In the genomic region with DNA sequence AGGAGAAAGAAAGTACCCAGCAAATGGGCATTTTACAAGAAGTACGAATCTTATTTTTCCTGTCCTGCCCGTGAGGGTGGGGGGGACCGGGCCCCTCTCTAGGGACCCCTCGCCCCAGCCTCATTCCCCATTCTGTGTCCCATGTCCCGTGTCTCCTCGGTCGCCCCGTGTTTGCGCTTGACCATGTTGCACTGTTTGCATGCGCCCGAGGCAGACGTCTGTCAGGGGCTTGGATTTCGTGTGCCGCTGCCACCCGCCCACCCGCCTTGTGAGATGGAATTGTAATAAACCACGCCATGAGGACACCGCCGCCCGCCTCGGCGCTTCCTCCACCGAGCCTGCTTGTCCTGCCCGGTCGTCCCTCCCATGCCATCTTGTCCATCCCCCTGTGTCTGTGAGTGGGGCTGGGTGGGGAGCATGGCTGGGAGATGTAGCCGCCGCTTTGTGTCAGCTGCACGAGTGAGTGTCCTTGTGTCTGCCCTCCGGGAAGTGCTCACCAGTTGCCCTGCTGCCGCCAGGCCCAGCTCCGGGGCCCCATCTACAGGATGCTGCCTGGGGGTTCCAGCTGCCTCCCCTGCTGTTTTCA, we compare ENCODE assay signal across 29 cellular contexts. TPM values are rescaled to one million over a fixed set of nuclear protein-coding genes. Genes with fewer than 3 reads are reported as not detected.
A peak's percentile ranks its signal among the peaks of the same experiment; 100 is the strongest.
DNase-seq lines count a peak whose midpoint lies in the region; ATAC-seq and TF ChIP-seq lines count a peak whose summit lies in the region.
"Had no signal": no experiment of that assay in that cellular context is flagged by ENCODE, and none has a peak within 500 bp of the region (broad histone marks: within the 10 kb centered on the region; RNA-seq: fewer than 3 reads in every experiment).

No MANE protein-coding gene starts in this region.

- no peak overlapping the region for H3K4me3 Mint-ChIP-seq in activated naive CD4-positive, alpha-beta T cell treated with anti-CD3 and anti-CD28 coated beads, Interleukin-2, amount 50 U/mL, for 24 hours
- no peak overlapping the region for H3K4me3 Mint-ChIP-seq in activated B cell treated with CpG ODN at 0.5 μM for 24 hours
- H3K4me3 Mint-ChIP-seq: CD8-positive, alpha-beta T cell had no signal

- H3K27ac ChIP-seq in neutrophil = peak overlapping the region; percentile 51
- H3K27ac ChIP-seq: A549, C4-2B, PC-9 had no signal

- DNase-seq in activated naive CD4-positive, alpha-beta T cell (lab: John Stamatoyannopoulos, UW) = no peak
- no peak for DNase-seq in activated B cell treated with CpG ODN at 0.5 μM for 24 hours
- DNase-seq in LoVo (ENCODE audit: low spot score) = no peak
- DNase-seq: CD8-positive, alpha-beta T cell; DMS 273 treated with DMSO at 0.1 percent for 48 hours; DMS79; EL; GDM1; KG1; MM.1S; NCI-H2029 treated with DMSO at 0.1 percent for 48 hours; NCI-H446 treated with DMSO at 0.1 percent for 48 hours; NCI-H526; NCI-H82; NK-92 treated with Interleukin-12 subunit alpha and Interleukin-12 subunit beta, amount 100 ng/mL, for 24 hours; PC-9; SHP77 had no signal

- H3K4me3 ChIP-seq in neutrophil (ENCODE audit: low read depth in 1 of 2, low read length in 1 of 2) = no peak overlapping the region
- H3K4me3 ChIP-seq: A549, GM12878, PC-9 had no signal

- ATAC-seq in GM18505 (IDR thresholded peaks at IDR 0.05; ENCODE audit: unreplicated experiment) (no peak), activated B cell treated with CpG ODN at 0.5 μM for 24 hours (ENCODE audit: low read depth) (no peak), GM21737 (IDR thresholded peaks at IDR 0.05; ENCODE audit: unreplicated experiment) (no peak)
- ATAC-seq: A549; CD8-positive, alpha-beta T cell; GM12878; HepG2 had no signal

- peaks cover 28 to 29% of the 10 kb centered on the region in 2 experiments for H3K4me1 ChIP-seq in neutrophil (ENCODE audit: control insufficient read depth in 1 of 2, insufficient read depth in 1 of 2, low read depth in 1 of 2, low read length in 1 of 2)
- H3K4me1 ChIP-seq: Caco-2 had no signal

- peak; percentile 22 for TF ChIP-seq POLR2A in GM18505 (IDR thresholded peaks at IDR 0.05; ENCODE audit: borderline replicate concordance, extremely low read depth, insufficient read depth, insufficient read length)

- H3K27me3 ChIP-seq in neutrophil = no peaks in the 10 kb centered on the region

- intact Hi-C loops in activated B cell treated with CpG ODN at 0.5 μM for 24 hours (cut with micrococcal nuclease) = no loop called here

- POLR2A ChIA-PET in activated B cell treated with CpG ODN at 0.5 μM for 24 hours (lab: Charles Lee) = interaction anchor here (0.6 to 32.5 kb wide), 2 partner anchors 9 to 23 kb away, joined by 5 to 2569 read pairs; a partner anchor contains a TSS

- H3K4me1 Mint-ChIP-seq in activated naive CD4-positive, alpha-beta T cell treated with anti-CD3 and anti-CD28 coated beads, Interleukin-2, amount 50 U/mL, for 24 hours = peaks cover 33% of the 10 kb centered on the region
- peaks cover 47% of the 10 kb centered on the region for H3K4me1 Mint-ChIP-seq in activated B cell treated with CpG ODN at 0.5 μM for 24 hours

- peaks cover 2% of the 10 kb centered on the region for H3K36me3 Mint-ChIP-seq in activated naive CD4-positive, alpha-beta T cell treated with anti-CD3 and anti-CD28 coated beads, Interleukin-2, amount 50 U/mL, for 24 hours
- H3K36me3 Mint-ChIP-seq in activated B cell treated with CpG ODN at 0.5 μM for 24 hours (ENCODE audit: low read depth) = peaks cover 69% of the 10 kb centered on the region

- no peaks in the 10 kb centered on the region for H3K9me3 ChIP-seq in neutrophil
- H3K9me3 ChIP-seq: A549, Caco-2 had no signal

- H3K9me3 Mint-ChIP-seq in activated naive CD4-positive, alpha-beta T cell treated with anti-CD3 and anti-CD28 coated beads, Interleukin-2, amount 50 U/mL, for 24 hours = no peaks in the 10 kb centered on the region
- no peaks in the 10 kb centered on the region for H3K9me3 Mint-ChIP-seq in activated B cell treated with CpG ODN at 0.5 μM for 24 hours
- H3K9me3 Mint-ChIP-seq: CD8-positive, alpha-beta T cell had no signal

- H3K27me3 Mint-ChIP-seq in activated naive CD4-positive, alpha-beta T cell treated with anti-CD3 and anti-CD28 coated beads, Interleukin-2, amount 50 U/mL, for 24 hours = no peaks in the 10 kb centered on the region
- no peaks in the 10 kb centered on the region for H3K27me3 Mint-ChIP-seq in activated B cell treated with CpG ODN at 0.5 μM for 24 hours

- CTCF ChIA-PET in activated B cell treated with CpG ODN at 0.5 μM for 24 hours (lab: Charles Lee) = interaction anchor here (0.8 to 26.2 kb wide), 2 partner anchors 9 to 26 kb away, joined by 3 to 1146 read pairs; a partner anchor contains a TSS

- peaks cover 72% of the 10 kb centered on the region for H3K36me3 ChIP-seq in neutrophil

- H3K27ac Mint-ChIP-seq in activated naive CD4-positive, alpha-beta T cell treated with anti-CD3 and anti-CD28 coated beads, Interleukin-2, amount 50 U/mL, for 24 hours = peak overlapping the region; percentile 41
- H3K27ac Mint-ChIP-seq in activated B cell treated with CpG ODN at 0.5 μM for 24 hours = peak overlapping the region; percentile 41

- TF ChIP-seq CTCF in activated B cell treated with CpG ODN at 0.5 μM for 24 hours (IDR thresholded peaks at IDR 0.05) (no peak), neutrophil (IDR thresholded peaks at IDR 0.05) (no peak)

RNA-seq across cellular contexts. Expression of a gene that starts 9.7 kb away (rescaled TPM):
- 1.0 and 2.2 TPM in 2 replicates for total RNA-seq in activated B cell treated with CpG ODN at 0.5 μM for 24 hours
- total RNA-seq: Caco-2; CD8-positive, alpha-beta T cell; GM12878; HepG2; PC-9; RPMI7951; SK-MEL-5 had no signal

RNA-seq across cellular contexts. Expression of a gene that starts 21.1 kb away (rescaled TPM):
- 540 and 557 TPM in 2 replicates for total RNA-seq in activated B cell treated with CpG ODN at 0.5 μM for 24 hours

RNA-seq across cellular contexts. Expression of a gene that starts 23.5 kb away (rescaled TPM):
- 0.20 and 0.22 TPM in 2 replicates for total RNA-seq in activated B cell treated with CpG ODN at 0.5 μM for 24 hours
- total RNA-seq: Caco-2, GM12878, HepG2, PC-9, RPMI7951, SK-MEL-5 had no signal

RNA-seq across cellular contexts. Expression of a gene that starts 40.0 kb away (rescaled TPM):
- 43.6 and 52.1 TPM in 2 replicates for total RNA-seq in activated B cell treated with CpG ODN at 0.5 μM for 24 hours

RNA-seq across cellular contexts. Expression of a gene that starts 54.3 kb away (rescaled TPM):
- 0.16 TPM in 1 of 2 replicates, not detected in the other for total RNA-seq in activated B cell treated with CpG ODN at 0.5 μM for 24 hours
- total RNA-seq: Caco-2; CD8-positive, alpha-beta T cell; GM12878; HepG2; HT1080; PC-9; RPMI7951; SK-MEL-5 had no signal
